ENCODE assay signal across 1 cellular context in genomic region chr9:129666575-129666974, GRCh38.
TF ChIP-seq lines count a peak whose summit lies in the region.

No MANE protein-coding gene starts in this region.

TF ChIP-seq in A549, 52 proteins besides CTCF, POLR2A, EP300 and RAD21 (continued from another document):
- TF ChIP-seq ELK1 (IDR thresholded peaks at IDR 0.05; ENCODE audit: low read depth, low read length) = no peak
- no peak for TF ChIP-seq HOXB13 (CRISPR knock-in tag; IDR thresholded peaks at IDR 0.05; ENCODE audit: low read depth)
- TF ChIP-seq MAX (IDR thresholded peaks at IDR 0.05) = no peak
- no peak for TF ChIP-seq ZSCAN20 (CRISPR knock-in tag; IDR thresholded peaks at IDR 0.05)
- TF ChIP-seq POLR2AphosphoS2 (conservative IDR thresholded peaks at IDR 0.05; ENCODE audit: low read length) = no peak
- no peak for TF ChIP-seq NFE2L2 (conservative IDR thresholded peaks at IDR 0.05; ENCODE audit: low read length)
- no peak for TF ChIP-seq ATOH8 (CRISPR knock-in tag; IDR thresholded peaks at IDR 0.05; ENCODE audit: low read depth)
- TF ChIP-seq RARB (CRISPR knock-in tag; IDR thresholded peaks at IDR 0.05) = no peak
- TF ChIP-seq FOXS1 (CRISPR knock-in tag; IDR thresholded peaks at IDR 0.05) = no peak
TF ChIP-seq in A549: peak in this region for 0.
